Comparison of ENCODE assay signal across 25 cellular contexts in the genomic region with DNA sequence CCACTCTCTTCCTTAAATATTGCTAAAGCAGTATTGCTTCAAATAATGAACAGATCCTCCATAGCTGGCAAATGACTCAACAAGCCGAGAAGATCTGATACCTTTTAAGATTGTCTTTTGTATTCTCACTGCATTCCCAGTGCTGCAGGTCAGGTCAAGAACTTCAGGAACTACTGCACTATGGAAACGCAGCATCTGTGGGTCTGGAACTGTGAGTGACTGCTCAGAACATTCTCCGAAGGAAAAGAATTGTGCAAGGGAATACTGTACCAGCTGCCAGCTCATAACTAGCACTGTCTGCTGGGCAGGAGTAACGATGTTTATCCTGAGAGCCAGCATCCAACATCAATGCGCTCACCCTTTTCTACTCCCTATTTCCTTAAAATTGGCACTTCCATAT.
DNase-seq lines count a peak whose midpoint lies in the region; ATAC-seq, FAIRE-seq and TF ChIP-seq lines count a peak whose summit lies in the region.
"Had no signal": no experiment of that assay in that cellular context is flagged by ENCODE, and none has a peak within 500 bp of the region (broad histone marks: within the 10 kb centered on the region; RNA-seq: fewer than 3 reads in every experiment).

No MANE protein-coding gene starts in this region.

- peaks cover 2 to 4% of the 10 kb centered on the region in 2 experiments for H3K4me1 ChIP-seq in trophoblast cell (ENCODE audit: control insufficient read depth in 1 of 2, insufficient read depth in 2 of 2, low read length in 2 of 2)
- no peaks in the 10 kb centered on the region for H3K4me1 ChIP-seq in kidney (ENCODE audit: control insufficient read depth in 1 of 2, insufficient read depth in 1 of 2, low read depth in 1 of 2, low read length in 2 of 2)
- H3K4me1 ChIP-seq: HAP-1 had no signal

- no peak overlapping the region for H3K18ac ChIP-seq in trophoblast cell (ENCODE audit: low read length)

- peak overlapping the region; percentile 7 for H3K27ac Mint-ChIP-seq in glutamatergic neuron (ENCODE audit: unreplicated experiment)
- no peak overlapping the region for H3K27ac Mint-ChIP-seq in activated naive CD4-positive, alpha-beta T cell treated with anti-CD3 and anti-CD28 coated beads, Interleukin-2, amount 50 U/mL, for 72 hours
- H3K27ac Mint-ChIP-seq: CD8-positive, alpha-beta memory T cell; GM23338 had no signal

- no peak overlapping the region for H3K14ac ChIP-seq in trophoblast cell (ENCODE audit: low read length)

- TF ChIP-seq CTCF in choroid plexus epithelial cell (conservative IDR thresholded peaks at IDR 0.05; ENCODE audit: low read depth, low read length) (no peak), glutamatergic neuron (IDR thresholded peaks at IDR 0.05; ENCODE audit: partially characterized antibody, unreplicated experiment) (no peak), kidney (IDR thresholded peaks at IDR 0.05; ENCODE audit: borderline replicate concordance, extremely low read depth, insufficient read depth) (no peak)

- H3K27ac ChIP-seq in trophoblast cell (ENCODE audit: low read depth, low read length) (no peak overlapping the region), kidney (ENCODE audit: low read depth in 2 of 2, low read length in 2 of 2) (no peak overlapping the region)
- H3K27ac ChIP-seq: HL-60 had no signal

- no peak overlapping the region for H2BK5ac ChIP-seq in trophoblast cell (ENCODE audit: low read depth, low read length, poor library complexity)

- no peak overlapping the region for H3K23ac ChIP-seq in trophoblast cell (ENCODE audit: low read length)

- FAIRE-seq in kidney (lab: Jason Lieb, UNC): no peak
- FAIRE-seq: G401.6, GM18507, HepG2, K562 had no signal

- H4K12ac ChIP-seq in trophoblast cell (ENCODE audit: low read depth, low read length): no peak overlapping the region

- H4K8ac ChIP-seq in trophoblast cell (ENCODE audit: low read depth, low read length): no peak overlapping the region

- no peak for ATAC-seq in activated naive CD4-positive, alpha-beta T cell treated with anti-CD3 and anti-CD28 coated beads, Interleukin-2, amount 50 U/mL, for 72 hours
- ATAC-seq: GM23338, HepG2, K562 had no signal

- no peak overlapping the region for H2BK12ac ChIP-seq in trophoblast cell (ENCODE audit: low read length)

- H3K9me3 Mint-ChIP-seq in glutamatergic neuron (ENCODE audit: unreplicated experiment): peaks cover 3% of the 10 kb centered on the region
- peaks cover 3 to 4% of the 10 kb centered on the region in 2 donors for H3K9me3 Mint-ChIP-seq in activated naive CD4-positive, alpha-beta T cell treated with anti-CD3 and anti-CD28 coated beads, Interleukin-2, amount 50 U/mL, for 72 hours
- H3K9me3 Mint-ChIP-seq: GM23338 had no signal

- H3K4me1 Mint-ChIP-seq in glutamatergic neuron (ENCODE audit: low read depth, unreplicated experiment): peaks cover 41% of the 10 kb centered on the region
- H3K4me1 Mint-ChIP-seq: CD8-positive, alpha-beta memory T cell had no signal

- no peaks in the 10 kb centered on the region for H3K36me3 Mint-ChIP-seq in glutamatergic neuron (ENCODE audit: unreplicated experiment)
- no peaks in the 10 kb centered on the region for H3K36me3 Mint-ChIP-seq in activated naive CD4-positive, alpha-beta T cell treated with anti-CD3 and anti-CD28 coated beads, Interleukin-2, amount 50 U/mL, for 72 hours
- H3K36me3 Mint-ChIP-seq: CD8-positive, alpha-beta memory T cell had no signal

- intact Hi-C loops in kidney (cut with DNase I): no loop called here

- no peak overlapping the region for H3K4me3 Mint-ChIP-seq in glutamatergic neuron (ENCODE audit: unreplicated experiment)
- H3K4me3 Mint-ChIP-seq: CD8-positive, alpha-beta memory T cell; GM23338 had no signal

- H3K36me3 ChIP-seq in trophoblast cell (ENCODE audit: control insufficient read depth in 1 of 2, insufficient read depth in 2 of 2, low read length in 2 of 2) (no peaks in the 10 kb centered on the region), kidney (ENCODE audit: control insufficient read depth in 1 of 2, insufficient read depth in 2 of 2, low read length in 2 of 2) (no peaks in the 10 kb centered on the region)
- H3K36me3 ChIP-seq: HAP-1 had no signal

- H3K27me3 Mint-ChIP-seq in glutamatergic neuron (ENCODE audit: unreplicated experiment): no peaks in the 10 kb centered on the region
- H3K27me3 Mint-ChIP-seq: CD8-positive, alpha-beta memory T cell had no signal

- no peak overlapping the region for H3K4me2 ChIP-seq in trophoblast cell (ENCODE audit: low read length)
- H3K4me2 ChIP-seq: GM23338 had no signal

- H4K91ac ChIP-seq in trophoblast cell (ENCODE audit: low read depth, low read length): no peak overlapping the region

- H3K79me1 ChIP-seq in trophoblast cell (ENCODE audit: low read length): peaks cover 1% of the 10 kb centered on the region

- H2AK5ac ChIP-seq in trophoblast cell (ENCODE audit: low read length): no peak overlapping the region

- H3K79me2 ChIP-seq in trophoblast cell (ENCODE audit: control insufficient read depth, insufficient read depth, low read length, poor library complexity): no peaks in the 10 kb centered on the region

- no peaks in the 10 kb centered on the region for H3K27me3 ChIP-seq in trophoblast cell (ENCODE audit: insufficient read depth, low read length)

- H3K4ac ChIP-seq in trophoblast cell (ENCODE audit: low read depth, low read length): no peak overlapping the region

- H3K9ac ChIP-seq in trophoblast cell (ENCODE audit: low read length) (no peak overlapping the region), kidney (ENCODE audit: low read length in 2 of 2) (no peak overlapping the region)

- no peaks in the 10 kb centered on the region for H3K9me3 ChIP-seq in trophoblast cell (ENCODE audit: insufficient read depth, low read depth, low read length)
- no peaks in the 10 kb centered on the region for H3K9me3 ChIP-seq in kidney (ENCODE audit: control insufficient read depth in 1 of 2, low read length in 2 of 2)
- H3K9me3 ChIP-seq: HAP-1 had no signal

- H3K4me3 ChIP-seq in choroid plexus epithelial cell (ENCODE audit: low read depth, low read length) (no peak overlapping the region), trophoblast cell (ENCODE audit: low read depth, low read length) (no peak overlapping the region), kidney (ENCODE audit: low read length in 2 of 2) (no peak overlapping the region)
- H3K4me3 ChIP-seq: GM23338, HAP-1, K562 had no signal

- DNase-seq in NCI-H69 (lab: John Stamatoyannopoulos, UW) (peak; percentile 39), choroid plexus epithelial cell (ENCODE audit: low read depth) (peak; percentile 27), glutamatergic neuron (no peak), trophoblast cell (peak; percentile 73 to 82), kidney (no peak)
- no peak for DNase-seq in activated CD4-positive, alpha-beta T cell treated with anti-CD3 and anti-CD28 coated beads, Interleukin-2, amount 50 U/mL, for 1 hour
- no peak for DNase-seq in activated naive CD4-positive, alpha-beta T cell treated with anti-CD3 and anti-CD28 coated beads, Interleukin-2, amount 50 U/mL, for 72 hours (ENCODE audit: low spot score in 2 of 2)
- DNase-seq: ACHN; C1 segment of cervical spinal cord; Calu3; CD8-positive, alpha-beta memory T cell; MM.1S; NCI-H1092; NCI-H1436; NCI-H187 treated with DMSO at 0.1 percent for 48 hours; NCI-H510A treated with DMSO at 0.1 percent for 48 hours; NCI-H774; Right ventricle myocardium superior had no signal

- H2BK120ac ChIP-seq in trophoblast cell (ENCODE audit: insufficient read depth, low read length, poor library complexity): no peak overlapping the region

- no CpG with 5 or more reads among the region's 5 CpGs for WGBS in trophoblast cell (ENCODE audit: extremely low coverage, insufficient coverage, insufficient read length)

- H2AFZ ChIP-seq in trophoblast cell (ENCODE audit: insufficient read depth, low read length, poor library complexity): no peak overlapping the region
- H2AFZ ChIP-seq: GM23338 had no signal

Comparison
In these comparisons a context has a peak if more than half of its experiments do, and no peak if none do; other contexts are left out.
1. DNase-seq: peak in NCI-H69 (single experiment), choroid plexus epithelial cell (single experiment) and trophoblast cell (2 of 2); none in glutamatergic neuron (single experiment), kidney (single experiment), activated CD4-positive, alpha-beta T cell treated with anti-CD3 and anti-CD28 coated beads, Interleukin-2, amount 50 U/mL, for 1 hour (single experiment) and activated naive CD4-positive, alpha-beta T cell treated with anti-CD3 and anti-CD28 coated beads, Interleukin-2, amount 50 U/mL, for 72 hours (0 of 2).